26 cellular contexts compared by ENCODE assay signal in the genomic region with DNA sequence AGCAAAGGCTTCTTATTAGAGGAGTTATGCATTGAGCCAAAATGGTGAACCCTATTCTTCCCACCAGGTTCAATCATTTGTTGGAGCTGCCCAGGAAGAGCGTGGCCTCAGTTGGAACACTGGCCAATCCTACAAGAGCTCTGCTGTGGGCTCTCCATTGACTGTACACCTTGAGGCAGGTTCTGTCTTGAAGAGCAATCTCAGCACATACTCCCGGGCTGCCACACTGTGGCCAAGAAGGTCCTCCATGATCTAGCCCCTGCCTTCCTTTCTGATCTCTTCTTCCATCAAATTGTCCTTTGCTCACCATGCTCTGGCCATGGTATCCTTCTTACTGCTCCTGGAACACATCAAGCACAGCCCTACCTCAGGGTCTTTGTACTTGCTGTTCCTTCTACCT.
"Had no signal": no experiment of that assay in that cellular context is flagged by ENCODE, and none has a peak within 500 bp of the region (broad histone marks: within the 10 kb centered on the region; RNA-seq: fewer than 3 reads in every experiment).

No MANE protein-coding gene starts in this region.

- H3K27me3 ChIP-seq: dorsolateral prefrontal cortex, esophagus muscularis mucosa, heart right ventricle, left lung, right atrium auricular region, testis, tibial artery had no signal

- H3K4me1 Mint-ChIP-seq: endodermal cell had no signal

- H3K36me3 ChIP-seq: esophagus muscularis mucosa, heart right ventricle, left lung, right atrium auricular region, tibial artery had no signal

- H3K36me3 Mint-ChIP-seq: natural killer cell treated with Interleukin-12 subunit alpha and Interleukin-12 subunit beta and Interleukin-15 and Interleukin-18, amount 100 ng/mL, for 72 hours; stimulated activated effector memory CD8-positive, alpha-beta T cell treated with anti-CD3 and anti-CD28 coated beads, Interleukin-12 subunit alpha, Interleukin-12 subunit beta, amount 100 ng/mL, for 72 hours; type B pancreatic cell had no signal

- DNase-seq: dorsolateral prefrontal cortex; effector CD4-positive, alpha-beta T cell; endodermal cell; foreskin melanocyte; glutamatergic neuron; heart right ventricle; hippocampal formation; left cardiac atrium; left lung; stimulated activated CD4-positive, alpha-beta T cell treated with anti-CD3 and anti-CD28 coated beads, Interleukin-12 subunit alpha, Interleukin-12 subunit beta, amount 100 ng/mL, for 4 hours; stimulated activated CD4-positive, alpha-beta T cell treated with anti-CD3 and anti-CD28 coated beads, Interleukin-2, amount 100 ng/mL, for 24 hours; stimulated activated CD4-positive, alpha-beta T cell treated with anti-CD3 and anti-CD28 coated beads, Interleukin-4, amount 100 ng/mL, for 24 hours; stimulated activated naive CD8-positive, alpha-beta T cell treated with anti-CD3 and anti-CD28 coated beads, Interleukin-15, Interleukin-2, amounts not matched to agents 100 U/mL and 50 U/mL, for 24 hours; substantia nigra; testis; tibial artery had no signal

- H3K9me3 ChIP-seq: esophagus muscularis mucosa, heart right ventricle, left lung, right atrium auricular region, testis, tibial artery had no signal

- H3K9me3 Mint-ChIP-seq: endodermal cell; natural killer cell treated with Interleukin-12 subunit alpha and Interleukin-12 subunit beta and Interleukin-15 and Interleukin-18, amount 100 ng/mL, for 72 hours; neural crest cell; stimulated activated effector memory CD8-positive, alpha-beta T cell treated with anti-CD3 and anti-CD28 coated beads, Interleukin-12 subunit alpha, Interleukin-12 subunit beta, amount 100 ng/mL, for 72 hours; type B pancreatic cell had no signal

- ATAC-seq: heart right ventricle; left cardiac atrium; left lung; natural killer cell treated with Interleukin-12 subunit alpha and Interleukin-12 subunit beta and Interleukin-15 and Interleukin-18, amount 100 ng/mL, for 72 hours; sciatic nerve; stimulated activated effector memory CD8-positive, alpha-beta T cell treated with anti-CD3 and anti-CD28 coated beads, Interleukin-12 subunit alpha, Interleukin-12 subunit beta, amount 100 ng/mL, for 72 hours; stimulated activated naive CD8-positive, alpha-beta T cell treated with anti-CD3 and anti-CD28 coated beads, Interleukin-15, Interleukin-2, amounts not matched to agents 100 U/mL and 50 U/mL, for 24 hours had no signal

- H3K4me3 Mint-ChIP-seq: endodermal cell; natural killer cell treated with Interleukin-12 subunit alpha and Interleukin-12 subunit beta and Interleukin-15 and Interleukin-18, amount 100 ng/mL, for 72 hours; neural crest cell; stimulated activated effector memory CD8-positive, alpha-beta T cell treated with anti-CD3 and anti-CD28 coated beads, Interleukin-12 subunit alpha, Interleukin-12 subunit beta, amount 100 ng/mL, for 72 hours; type B pancreatic cell had no signal

- H3K4me3 ChIP-seq: dorsolateral prefrontal cortex, esophagus muscularis mucosa, heart right ventricle, left lung, right atrium auricular region, smooth muscle cell, testis, tibial artery had no signal

- H3K27ac Mint-ChIP-seq: endodermal cell; natural killer cell treated with Interleukin-12 subunit alpha and Interleukin-12 subunit beta and Interleukin-15 and Interleukin-18, amount 100 ng/mL, for 72 hours; progenitor cell of endocrine pancreas; stimulated activated effector memory CD8-positive, alpha-beta T cell treated with anti-CD3 and anti-CD28 coated beads, Interleukin-12 subunit alpha, Interleukin-12 subunit beta, amount 100 ng/mL, for 72 hours; type B pancreatic cell had no signal

- H3K27ac ChIP-seq: dorsolateral prefrontal cortex, esophagus muscularis mucosa, left lung, parathyroid adenoma, right atrium auricular region, testis had no signal
